8 cellular contexts compared by ENCODE assay signal in the genomic region with DNA sequence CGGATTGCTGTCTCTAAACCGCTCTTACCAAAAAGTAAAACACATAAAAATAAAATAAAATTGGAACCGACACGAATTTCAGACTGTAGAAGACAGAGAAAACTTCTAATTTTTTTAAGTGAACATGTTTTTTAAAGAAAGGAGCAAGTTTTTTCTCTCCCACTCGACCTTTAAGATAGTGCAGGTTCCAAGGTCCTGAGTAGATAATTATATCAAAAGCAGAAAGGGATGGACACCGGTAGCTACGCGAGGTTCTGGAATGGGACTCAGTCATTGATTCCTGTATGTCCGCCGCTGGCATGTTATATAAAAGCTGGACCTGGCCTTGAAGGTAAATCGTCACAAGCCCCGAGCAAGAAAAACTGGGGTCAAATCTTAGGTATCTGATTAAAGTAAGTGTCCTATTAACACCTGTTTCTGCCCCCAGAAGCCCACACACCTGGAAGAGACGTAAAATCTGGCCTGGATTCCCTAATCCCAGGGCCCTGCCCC. TPM values are rescaled to one million over a fixed set of nuclear protein-coding genes. Genes with fewer than 3 reads are reported as not detected.
DNase-seq lines count a peak whose midpoint lies in the region; ATAC-seq, FAIRE-seq and TF ChIP-seq lines count a peak whose summit lies in the region.

No MANE protein-coding gene starts in this region.

- in situ Hi-C loops in Panc1 (cut with HindIII; ENCODE audit: low pct_unique_long_range_greater_than_20kb, low sequenced_read_pairs): no loop called here

- CTCF ChIA-PET in Caco-2 (lab: Charles Lee) (interaction anchor here (0.6 to 2.7 kb wide), 8 partner anchors 22 to 1638 kb away, joined by 3 to 21 read pairs (median 6); partner anchors contain the start of gene TFAM), Panc1 (lab: Charles Lee) (interaction anchor here (1.1 kb wide), 1 partner anchor 23 kb away, joined by 6 read pairs; no protein-coding TSS in a partner anchor)

- H3K9me3 ChIP-seq in Caco-2 (no peaks in the 10 kb centered on the region), Panc1 (ENCODE audit: control insufficient read depth, insufficient read depth, low read depth, low read length) (no peaks in the 10 kb centered on the region), pancreas (no peaks in the 10 kb centered on the region)

- H3K27ac ChIP-seq in Panc1 (ENCODE audit: low read length) (peak overlapping the region; percentile 78), pancreas (peak overlapping the region; percentile 95 to 98 (median 98))

- no TSS peak for BruUV-seq in Caco-2 (replicated peaks; lab: Mats Ljungman, UMichigan)
- no TSS peak for BruUV-seq in Panc1 (replicated peaks; lab: Mats Ljungman, UMichigan)

- POLR2A ChIA-PET in Caco-2 (lab: Charles Lee): interaction anchor here (0.5 to 1.8 kb wide), 12 partner anchors 9 to 368 kb away, joined by 3 to 7 read pairs (median 3); no protein-coding TSS in a partner anchor
- POLR2A ChIA-PET in Panc1 (lab: Charles Lee): interaction anchor here (0.6 kb wide), 1 partner anchor 91 kb away, joined by 3 read pairs; no protein-coding TSS in a partner anchor

- intact Hi-C loops in Caco-2 (cut with micrococcal nuclease; ENCODE audit: unreplicated experiment) (loop anchor here (1.0 kb wide), 2 partner anchors 12 to 29 kb away; no protein-coding TSS in a partner anchor), Panc1 (cut with micrococcal nuclease; ENCODE audit: unreplicated experiment) (no loop called here), pancreas (cut with DNase I) (no loop called here)

- H3K4me1 ChIP-seq in Caco-2: peaks cover 18% of the 10 kb centered on the region
- peaks cover 28% of the 10 kb centered on the region for H3K4me1 ChIP-seq in Panc1 (ENCODE audit: control insufficient read depth, insufficient read depth, low read length)
- peaks cover 0 to 23% (median 18%) of the 10 kb centered on the region in 3 donors for H3K4me1 ChIP-seq in pancreas

- peak overlapping the region; percentile 96 for H3K4me3 Mint-ChIP-seq in Caco-2 (ENCODE audit: unreplicated experiment)

- H3K27me3 Mint-ChIP-seq in Caco-2 (ENCODE audit: insufficient read depth, unreplicated experiment): no peaks in the 10 kb centered on the region

- peaks cover 35% of the 10 kb centered on the region for H3K36me3 Mint-ChIP-seq in Caco-2 (ENCODE audit: insufficient read depth, unreplicated experiment)

- H3K4me1 Mint-ChIP-seq in Caco-2 (ENCODE audit: low read depth, unreplicated experiment): peaks cover 7% of the 10 kb centered on the region

- H3K4me3 ChIP-seq in Caco-2 (ENCODE audit: low read depth, low read length): peak overlapping the region; percentile 100
- H3K4me3 ChIP-seq in Panc1 (ENCODE audit: low read depth in 2 of 2, low read length in 2 of 2): peak overlapping the region; percentile 92 to 97
- H3K4me3 ChIP-seq in epithelial cell of esophagus (ENCODE audit: low read length): peak overlapping the region; percentile 82
- peak overlapping the region; percentile 34 to 88 (median 73) for H3K4me3 ChIP-seq in pancreas

- no peaks in the 10 kb centered on the region; the same call in 1 of the 2 replicates for H3K36me3 ChIP-seq in Caco-2 (ENCODE audit: control insufficient read depth, insufficient read depth, low read length)
- H3K36me3 ChIP-seq in Panc1 (ENCODE audit: control insufficient read depth, insufficient read depth, low read length): no peaks in the 10 kb centered on the region
- no peaks in the 10 kb centered on the region for H3K36me3 ChIP-seq in pancreas

- no peak for TF ChIP-seq CTCF in Caco-2 (IDR thresholded peaks at IDR 0.05; ENCODE audit: insufficient read depth in 1 of 2, low read depth in 1 of 2, low read length in 1 of 2, severe bottlenecking in 1 of 2, unreplicated experiment in 1 of 2)
- no peak for TF ChIP-seq CTCF in Panc1 (IDR thresholded peaks at IDR 0.05)
- no peak for TF ChIP-seq CTCF in epithelial cell of esophagus (IDR thresholded peaks at IDR 0.05; ENCODE audit: insufficient read depth, low read depth, low read length, missing control alignments)
- TF ChIP-seq CTCF in pancreas (IDR thresholded peaks at IDR 0.05): no peak

- ATAC-seq in GM21825 (IDR thresholded peaks at IDR 0.05; ENCODE audit: unreplicated experiment) (peak; percentile 1), Panc1 (peak; percentile 46), pancreas (peak; percentile 2 to 9 (median 4))

- peak overlapping the region; percentile 98 for H3K27ac Mint-ChIP-seq in Caco-2 (ENCODE audit: unreplicated experiment)

- DNase-seq in Caco-2 (no peak), Panc1 (ENCODE audit: low read depth, low spot score) (no peak), epithelial cell of esophagus (ENCODE audit: low read depth) (no peak), pancreas (no peak), NOMO-1 treated with dmso at 0.1 percent for 144 hours (lab: John Stamatoyannopoulos, UW; ENCODE audit: unreplicated experiment) (no peak), germinal center (ENCODE audit: low spot score) (no peak)
- DNase-seq in stimulated activated CD8-positive, alpha-beta memory T cell treated with anti-CD3 and anti-CD28 coated beads, Interleukin-4, amount 100 ng/mL, for 48 hours: no peak

- H3K9me3 Mint-ChIP-seq in Caco-2 (ENCODE audit: unreplicated experiment): no peaks in the 10 kb centered on the region

- WGBS in pancreas, 2 donors: 0% methylated on average over 13 of the region's 13 CpGs

- no peaks in the 10 kb centered on the region for H3K27me3 ChIP-seq in Caco-2 (replicated peaks; ENCODE audit: control insufficient read depth, insufficient read depth, low read length)
- H3K27me3 ChIP-seq in Panc1 (ENCODE audit: control insufficient read depth, insufficient read depth, low read length): no peaks in the 10 kb centered on the region
- no peaks in the 10 kb centered on the region for H3K27me3 ChIP-seq in pancreas

- no peak for FAIRE-seq in pancreas (lab: Jason Lieb, UNC)

RNA-seq across cellular contexts. Expression of gene CISD1, which starts 0.5 kb away (rescaled TPM):
- total RNA-seq in Caco-2 (2022) (98.3 and 99.3 TPM in 2 replicates), Panc1 (2021; ENCODE audit: unreplicated experiment) (64.1 TPM), pancreas (10 to 100 TPM in 5 of 6 donors, 1 to 10 TPM in 1; 6.1 to 15.3 (median 11.1) TPM)
- 46.5 TPM for polyA plus RNA-seq in Panc1 (2012; ENCODE audit: insufficient read length)
- polyA plus RNA-seq in pancreas: 10 to 100 TPM in 1 of 2 donors, 1 to 10 TPM in 1; 3.2 to 18.1 TPM

RNA-seq across cellular contexts. Expression of gene IPMK, which starts 0.8 kb away (rescaled TPM):
- total RNA-seq in Caco-2 (2022): 18.0 and 18.3 TPM in 2 replicates
- total RNA-seq in Panc1 (2021; ENCODE audit: unreplicated experiment): 9.3 TPM
- polyA plus RNA-seq in Panc1 (2012; ENCODE audit: insufficient read length): 2.4 TPM
- 1 to 10 TPM; 2.2 to 4.6 (median 3.0) TPM for total RNA-seq in pancreas
- polyA plus RNA-seq in pancreas: 1 to 10 TPM; 1.1 to 2.2 TPM
